8 cellular contexts compared by ENCODE assay signal in genomic region chr10:14958872-14959220, GRCh38. TPM values are rescaled to one million over a fixed set of nuclear protein-coding genes. Genes with fewer than 3 reads are reported as not detected.
A peak's percentile ranks its signal among the peaks of the same experiment; 100 is the strongest.
DNase-seq lines count a peak whose midpoint lies in the region; ATAC-seq and TF ChIP-seq lines count a peak whose summit lies in the region.

No MANE protein-coding gene starts in this region.

- ATAC-seq in naive B cell (ENCODE audit: low read depth in 2 of 2): no peak

- H2AFZ ChIP-seq in ACC112 (ENCODE audit: low read length, unreplicated experiment): peak overlapping the region; percentile 99
- peak overlapping the region; percentile 85 for H2AFZ ChIP-seq in KMS-11 (ENCODE audit: low read depth)

- H3K4me2 ChIP-seq in KMS-11: peak overlapping the region; percentile 97

- H3K27ac ChIP-seq in ACC112 (ENCODE audit: low read depth, low read length) (peak overlapping the region; percentile 91; the same call in 1 of the 2 replicates), KMS-11 (peak overlapping the region; percentile 98), colonic mucosa (peak overlapping the region; percentile 96)

- H3K27me3 Mint-ChIP-seq in naive B cell: no peaks in the 10 kb centered on the region

- intact Hi-C loops in colonic mucosa (cut with DNase I): no loop called here

- H3K4me3 ChIP-seq in ACC112 (ENCODE audit: low read depth, low read length): peak overlapping the region; percentile 94
- H3K4me3 ChIP-seq in KMS-11 (IDR thresholded peaks at IDR 0.05; ENCODE audit: insufficient read depth, low read depth, low read length): no peak overlapping the region
- H3K4me3 ChIP-seq in colonic mucosa: peak overlapping the region; percentile 80

- H3K36me3 Mint-ChIP-seq in naive B cell: no peaks in the 10 kb centered on the region

- DNase-seq in colonic mucosa (no peak), naive B cell (no peak), NCI-H2227 (lab: John Stamatoyannopoulos, UW; ENCODE audit: unreplicated experiment) (no peak), NCI-H524 treated with DMSO at 0.1 percent for 48 hours (lab: John Stamatoyannopoulos, UW) (no peak), NCI-H146 treated with DMSO at 0.1 percent for 48 hours (lab: John Stamatoyannopoulos, UW; ENCODE audit: unreplicated experiment) (no peak), NCI-H1092 treated with DMSO at 0.1 percent for 48 hours (lab: John Stamatoyannopoulos, UW) (no peak)

- no peak for TF ChIP-seq CTCF in KMS-11 (conservative IDR thresholded peaks at IDR 0.05; ENCODE audit: low read depth, low read length)
- TF ChIP-seq CTCF in colonic mucosa (IDR thresholded peaks at IDR 0.05): no peak

- no peaks in the 10 kb centered on the region for H3K9me3 ChIP-seq in colonic mucosa

- H3K79me2 ChIP-seq in ACC112 (ENCODE audit: control insufficient read depth, insufficient read depth, low read length, unreplicated experiment) (no peaks in the 10 kb centered on the region), KMS-11 (ENCODE audit: insufficient read depth, low read depth) (no peaks in the 10 kb centered on the region)

- H3K27me3 ChIP-seq in ACC112 (ENCODE audit: insufficient read depth, low read length) (no peaks in the 10 kb centered on the region), KMS-11 (ENCODE audit: insufficient read depth, low read depth) (no peaks in the 10 kb centered on the region), colonic mucosa (no peaks in the 10 kb centered on the region)

- peak overlapping the region; percentile 95 to 99 (median 98) for H3K27ac Mint-ChIP-seq in naive B cell

- no peaks in the 10 kb centered on the region for H3K9me3 Mint-ChIP-seq in naive B cell

- peak overlapping the region; percentile 96 to 99 (median 98) for H3K4me3 Mint-ChIP-seq in naive B cell

- H3K4me1 ChIP-seq in ACC112 (ENCODE audit: control insufficient read depth, insufficient read depth, low read length, unreplicated experiment) (peaks cover 6% of the 10 kb centered on the region), KMS-11 (ENCODE audit: low read depth, poor library complexity, severe bottlenecking) (peaks cover 31% of the 10 kb centered on the region), colonic mucosa (no peaks in the 10 kb centered on the region)

- H3K36me3 ChIP-seq in ACC112 (ENCODE audit: insufficient read depth, low read length): no peaks in the 10 kb centered on the region
- H3K36me3 ChIP-seq in KMS-11 (ENCODE audit: insufficient read depth): no peaks in the 10 kb centered on the region
- H3K36me3 ChIP-seq in colonic mucosa: no peaks in the 10 kb centered on the region

- H3K4me1 Mint-ChIP-seq in naive B cell: peaks cover 19 to 43% (median 22%) of the 10 kb centered on the region in 3 donors

- H3K9ac ChIP-seq in KMS-11 (peak overlapping the region; percentile 91; the same call in 1 of the 2 replicates), colonic mucosa (ENCODE audit: low read depth in 2 of 2, low read length in 2 of 2) (peak overlapping the region; percentile 87 to 92)

- no peaks in the 10 kb centered on the region for H4K20me1 ChIP-seq in KMS-11 (ENCODE audit: insufficient read depth)

RNA-seq across cellular contexts. Expression of gene MEIG1, which starts 0.3 kb away (rescaled TPM):
- under 1 TPM in 1 of 2 donors, not detected in 1; 0.58 TPM for total RNA-seq in colonic mucosa
- polyA plus RNA-seq in naive B cell (ENCODE audit: low read depth in 6 of 6): 1 to 10 TPM in 2 of 6 donors, under 1 TPM in 1, not detected in 3; 0.99 to 2.2 (median 1.2) TPM

RNA-seq across cellular contexts. Expression of gene DCLRE1C, which starts 5.0 kb away (rescaled TPM):
- 10 to 100 TPM; 11.0 to 19.0 TPM for total RNA-seq in colonic mucosa
- polyA plus RNA-seq in naive B cell (ENCODE audit: low read depth in 6 of 6): 10 to 100 TPM; 36.2 to 69.6 (median 45.8) TPM
